8 cellular contexts compared by ENCODE assay signal in genomic region chr13:39676315-39676876, GRCh38. TPM values are rescaled to one million over a fixed set of nuclear protein-coding genes. Genes with fewer than 3 reads are reported as not detected.
DNase-seq lines count a peak whose midpoint lies in the region; ATAC-seq and TF ChIP-seq lines count a peak whose summit lies in the region.

No MANE protein-coding gene starts in this region.

- WGBS in right lobe of liver (ENCODE audit: insufficient coverage, low coverage, low lambda C conversion rate, missing lambda C conversion rate), result 89% methylated on average over 1 of the region's 1 CpG

- peaks cover 0 to 4% (median 0%) of the 10 kb centered on the region in 7 donors for H3K9me3 Mint-ChIP-seq in CD14-positive monocyte
- H3K9me3 Mint-ChIP-seq in stimulated activated memory B cell treated with anti-CD40 and anti-IgM and Interleukin-4, amounts not matched to agents 10 μg/mL and 1 μg/mL and 100 μg/mL, for 72 hours, result no peaks in the 10 kb centered on the region

- no peak overlapping the region for H3K4me3 Mint-ChIP-seq in CD14-positive monocyte
- H3K4me3 Mint-ChIP-seq in stimulated activated memory B cell treated with anti-CD40 and anti-IgM and Interleukin-4, amounts not matched to agents 10 μg/mL and 1 μg/mL and 100 μg/mL, for 72 hours, result no peak overlapping the region

- peak in 3 of 4 donors; percentile 55 to 59 (median 59) for ATAC-seq in right lobe of liver
- no peak for ATAC-seq in GM18498 (IDR thresholded peaks at IDR 0.05; ENCODE audit: unreplicated experiment)
- ATAC-seq in stimulated activated memory B cell treated with anti-CD40 and anti-IgM and Interleukin-4, amounts not matched to agents 10 μg/mL and 1 μg/mL and 100 μg/mL, for 72 hours, result no peak

- intact Hi-C loops in CD14-positive monocyte (cut with micrococcal nuclease), result no loop called here
- intact Hi-C loops in breast epithelium (cut with DNase I; ENCODE audit: low total_unique reads), result no loop called here
- intact Hi-C loops in right lobe of liver (cut with DNase I), result no loop called here

- TF ChIP-seq CTCF in CD14-positive monocyte (IDR thresholded peaks at IDR 0.05), result peak; percentile 65
- TF ChIP-seq CTCF in GM13977 (IDR thresholded peaks at IDR 0.05; ENCODE audit: extremely low read depth, insufficient read depth, missing control alignments), result peak; percentile 38
- peak in 2 of 3 donors; percentile 27 to 44 for TF ChIP-seq CTCF in breast epithelium (IDR thresholded peaks at IDR 0.05)
- peak; percentile 45 to 57 (median 52) for TF ChIP-seq CTCF in right lobe of liver (IDR thresholded peaks at IDR 0.05)

- no peaks in the 10 kb centered on the region for H3K4me1 Mint-ChIP-seq in CD14-positive monocyte
- no peaks in the 10 kb centered on the region for H3K4me1 Mint-ChIP-seq in stimulated activated memory B cell treated with anti-CD40 and anti-IgM and Interleukin-4, amounts not matched to agents 10 μg/mL and 1 μg/mL and 100 μg/mL, for 72 hours

- DNase-seq in CD14-positive monocyte (ENCODE audit: low spot score), result no peak
- peak; percentile 12 for DNase-seq in GM13977 (ENCODE audit: low spot score)
- DNase-seq in NCI-H446 treated with DMSO at 0.1 percent for 48 hours (lab: John Stamatoyannopoulos, UW), result peak; percentile 27
- no peak for DNase-seq in breast epithelium (ENCODE audit: low spot score in 2 of 2)
- DNase-seq in right lobe of liver, result no peak
- no peak for DNase-seq in activated effector memory CD4-positive, alpha-beta T cell treated with anti-CD3 and anti-CD28 coated beads, Interleukin-2, amount 50 U/mL, for 16 hours

- peaks cover 4% of the 10 kb centered on the region for H3K36me3 ChIP-seq in breast epithelium
- no peaks in the 10 kb centered on the region for H3K36me3 ChIP-seq in right lobe of liver

- H3K27me3 Mint-ChIP-seq in CD14-positive monocyte (ENCODE audit: low read depth in 3 of 3), result no peaks in the 10 kb centered on the region
- no peaks in the 10 kb centered on the region for H3K27me3 Mint-ChIP-seq in stimulated activated memory B cell treated with anti-CD40 and anti-IgM and Interleukin-4, amounts not matched to agents 10 μg/mL and 1 μg/mL and 100 μg/mL, for 72 hours

- H3K36me3 Mint-ChIP-seq in CD14-positive monocyte, result peaks cover 33 to 35% of the 10 kb centered on the region in 2 donors
- peaks cover 29% of the 10 kb centered on the region for H3K36me3 Mint-ChIP-seq in stimulated activated memory B cell treated with anti-CD40 and anti-IgM and Interleukin-4, amounts not matched to agents 10 μg/mL and 1 μg/mL and 100 μg/mL, for 72 hours

- H3K27ac ChIP-seq in breast epithelium (no peak overlapping the region), right lobe of liver (no peak overlapping the region)

- no peak for TF ChIP-seq POLR2A in breast epithelium (IDR thresholded peaks at IDR 0.05)
- no peak for TF ChIP-seq POLR2A in right lobe of liver (IDR thresholded peaks at IDR 0.05)

- no peak overlapping the region for H3K4me3 ChIP-seq in breast epithelium
- H3K4me3 ChIP-seq in right lobe of liver, result no peak overlapping the region

- H3K27ac Mint-ChIP-seq in CD14-positive monocyte, result no peak overlapping the region
- H3K27ac Mint-ChIP-seq in stimulated activated memory B cell treated with anti-CD40 and anti-IgM and Interleukin-4, amounts not matched to agents 10 μg/mL and 1 μg/mL and 100 μg/mL, for 72 hours, result no peak overlapping the region

- no peaks in the 10 kb centered on the region for H3K9me3 ChIP-seq in breast epithelium
- H3K9me3 ChIP-seq in right lobe of liver, result no peaks in the 10 kb centered on the region

- H3K27me3 ChIP-seq in breast epithelium, result no peaks in the 10 kb centered on the region
- no peaks in the 10 kb centered on the region for H3K27me3 ChIP-seq in right lobe of liver

- no peaks in the 10 kb centered on the region for H3K4me1 ChIP-seq in breast epithelium
- H3K4me1 ChIP-seq in right lobe of liver, result no peaks in the 10 kb centered on the region

- in situ Hi-C loops in GM13977 (cut with MboI; ENCODE audit: low pct_unique_long_range_greater_than_20kb, low sequenced_read_pairs, unreplicated experiment), result loop anchor here (25.0 kb wide), 1 partner anchor 1011 kb away; no protein-coding TSS in a partner anchor

RNA-seq across cellular contexts. Expression of gene COG6, which starts 20.9 kb away (rescaled TPM):
- 10 to 100 TPM in 1 of 2 donors, 1 to 10 TPM in 1; 8.4 to 11.0 TPM for polyA plus RNA-seq in CD14-positive monocyte
- 10 to 100 TPM; 20.5 to 32.2 (median 21.6) TPM for total RNA-seq in breast epithelium
- total RNA-seq in right lobe of liver, result 10 to 100 TPM in 4 of 6 experiments, 1 to 10 TPM in 2; 8.6 to 15.2 (median 12.2) TPM

Comparison
In these comparisons a context has a peak if more than half of its experiments do, and no peak if none do; other contexts are left out.
1. DNase-seq: peak in GM13977 (single experiment) and NCI-H446 treated with DMSO at 0.1 percent for 48 hours (single experiment); none in CD14-positive monocyte (single experiment), breast epithelium (0 of 2), right lobe of liver (0 of 3) and activated effector memory CD4-positive, alpha-beta T cell treated with anti-CD3 and anti-CD28 coated beads, Interleukin-2, amount 50 U/mL, for 16 hours (single experiment).
2. ATAC-seq: peak in right lobe of liver (3 of 4); none in GM18498 (single experiment) and stimulated activated memory B cell treated with anti-CD40 and anti-IgM and Interleukin-4, amounts not matched to agents 10 μg/mL and 1 μg/mL and 100 μg/mL, for 72 hours (single experiment).
3. Peak in every context shown above with its lines, with median percentiles within 50 percentile points of each other: CTCF ChIP-seq.